11 cellular contexts compared by ENCODE assay signal in genomic region chr4:180909279-180909678, GRCh38.
A peak's percentile ranks its signal among the peaks of the same experiment; 100 is the strongest.
DNase-seq lines count a peak whose midpoint lies in the region; ATAC-seq and FAIRE-seq lines count a peak whose summit lies in the region.
"Had no signal": no experiment of that assay in that cellular context is flagged by ENCODE, and none has a peak within 500 bp of the region (broad histone marks: within the 10 kb centered on the region; RNA-seq: fewer than 3 reads in every experiment).

No MANE protein-coding gene starts in this region.

- H3K9ac ChIP-seq in adipocyte (ENCODE audit: low read length) = no peak overlapping the region
- no peak overlapping the region for H3K9ac ChIP-seq in mesendoderm (ENCODE audit: low read length)

- no peak overlapping the region for H3K56ac ChIP-seq in mesendoderm (ENCODE audit: low read length)

- no peaks in the 10 kb centered on the region for H3K9me3 ChIP-seq in adipocyte (ENCODE audit: control insufficient read depth, low read length)
- H3K9me3 ChIP-seq: thoracic aorta had no signal

- H3K4me2 ChIP-seq in mesendoderm (ENCODE audit: low read length) = no peak overlapping the region

- ATAC-seq in HG02885 (IDR thresholded peaks at IDR 0.05; ENCODE audit: poor library complexity, unreplicated experiment) = no peak

- no peak for FAIRE-seq in GM19239 (lab: Jason Lieb, UNC)
- FAIRE-seq: GM12891 had no signal

- H3K36me3 ChIP-seq in adipocyte (ENCODE audit: control insufficient read depth, insufficient read depth, low read length, severe bottlenecking) = no peaks in the 10 kb centered on the region
- no peaks in the 10 kb centered on the region for H3K36me3 ChIP-seq in mesendoderm (ENCODE audit: control insufficient read depth, insufficient read depth, low read length)
- H3K36me3 ChIP-seq: thoracic aorta had no signal

- H2BK15ac ChIP-seq in mesendoderm (replicated peaks; ENCODE audit: low read depth) = no peak overlapping the region

- H2AK5ac ChIP-seq in mesendoderm (ENCODE audit: low read length) = no peak overlapping the region

- no peaks in the 10 kb centered on the region for H3K27me3 ChIP-seq in adipocyte (replicated peaks; ENCODE audit: control insufficient read depth, insufficient read depth, low read length)
- H3K27me3 ChIP-seq in mesendoderm (ENCODE audit: insufficient read depth, low read length, poor library complexity) = no peaks in the 10 kb centered on the region

- DNase-seq in ELR (ENCODE audit: low read depth) (peak; percentile 31), HK-2 (ENCODE audit: unreplicated experiment) (peak; percentile 34), adipocyte (ENCODE audit: low read depth) (peak; percentile 19), mesendoderm (peak; percentile 79), GM19239 (ENCODE audit: insufficient read length, low spot score) (no peak)
- DNase-seq in activated CD8-positive, alpha-beta memory T cell treated with anti-CD3 and anti-CD28 coated beads, Interleukin-2, amount 50 U/mL, for 48 hours = no peak
- DNase-seq: NCI-H2171 treated with DMSO at 0.1 percent for 48 hours; stimulated activated CD4-positive, alpha-beta T cell treated with anti-CD3 and anti-CD28 coated beads, Interleukin-4, amount 100 ng/mL, for 24 hours had no signal

- H3K4me3 ChIP-seq in adipocyte (ENCODE audit: low read length) (no peak overlapping the region), mesendoderm (ENCODE audit: low read length) (no peak overlapping the region)
- H3K4me3 ChIP-seq: thoracic aorta had no signal

- H3K27ac ChIP-seq in mesendoderm (ENCODE audit: low read depth, low read length) = no peak overlapping the region
- H3K27ac ChIP-seq: thoracic aorta had no signal

- whole genome bisulfite sequencing in mesendoderm (ENCODE audit: extremely low coverage, insufficient coverage, low lambda C conversion rate) = no CpG with 5 or more reads among the region's 1 CpG

- H3K4me1 ChIP-seq in adipocyte (ENCODE audit: control insufficient read depth, insufficient read depth, low read length) = peaks cover 11% of the 10 kb centered on the region
- no peaks in the 10 kb centered on the region for H3K4me1 ChIP-seq in mesendoderm (ENCODE audit: control insufficient read depth, low read depth, low read length)

- no peak overlapping the region for H3K4ac ChIP-seq in mesendoderm (ENCODE audit: low read depth, low read length)

- no peaks in the 10 kb centered on the region for H3K79me2 ChIP-seq in mesendoderm (ENCODE audit: control insufficient read depth, insufficient read depth, low read length)

- H2BK120ac ChIP-seq in mesendoderm (ENCODE audit: low read depth, low read length) = no peak overlapping the region

- no peak overlapping the region for H3K18ac ChIP-seq in mesendoderm (ENCODE audit: low read length)

- no peak overlapping the region for H4K5ac ChIP-seq in mesendoderm (ENCODE audit: low read length)

- no peaks in the 10 kb centered on the region for H3K79me1 ChIP-seq in mesendoderm (ENCODE audit: low read length)

- H3K23ac ChIP-seq in mesendoderm (ENCODE audit: low read length) = no peak overlapping the region

- H4K8ac ChIP-seq in mesendoderm (ENCODE audit: low read depth, low read length) = no peak overlapping the region

- no peak overlapping the region for H2BK5ac ChIP-seq in mesendoderm (ENCODE audit: low read length)

Comparison
In these comparisons a context has a peak if more than half of its experiments do, and no peak if none do; other contexts are left out.
1. DNase-seq: peak in ELR (single experiment), HK-2 (single experiment), adipocyte (single experiment) and mesendoderm (single experiment); none in activated CD8-positive, alpha-beta memory T cell treated with anti-CD3 and anti-CD28 coated beads, Interleukin-2, amount 50 U/mL, for 48 hours (single experiment) and GM19239 (single experiment).